Comparison of ENCODE assay signal across 9 cellular contexts in the genomic region with DNA sequence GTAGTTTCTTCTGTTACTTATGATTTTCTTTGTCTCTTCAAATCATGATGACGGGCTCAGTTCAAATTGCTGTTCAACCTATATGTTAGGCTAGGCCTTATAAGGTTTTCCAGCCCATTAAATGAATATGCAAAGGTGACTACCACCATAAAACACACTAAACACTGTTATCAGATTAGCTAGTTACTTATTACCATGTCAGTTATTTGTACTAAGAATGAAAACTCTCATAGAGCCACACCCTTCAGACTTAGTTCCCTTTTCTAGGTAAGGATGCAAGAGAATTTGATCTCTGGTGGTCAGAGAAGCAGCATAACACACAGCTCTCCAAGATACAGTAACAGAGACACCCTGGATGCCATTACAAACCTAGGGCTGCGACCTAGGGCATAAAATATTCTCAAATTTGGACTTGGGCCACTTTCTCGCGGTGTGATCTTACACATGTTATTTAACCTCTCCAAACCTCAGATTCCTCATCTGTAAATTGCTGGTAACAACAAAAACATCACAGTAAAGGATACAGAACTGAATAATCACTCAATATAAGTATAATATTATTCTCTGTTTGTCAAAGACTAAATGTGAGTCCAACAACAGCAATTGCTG. TPM values are rescaled to one million over a fixed set of nuclear protein-coding genes. Genes with fewer than 3 reads are reported as not detected.
A peak's percentile ranks its signal among the peaks of the same experiment; 100 is the strongest.
DNase-seq lines count a peak whose midpoint lies in the region; ATAC-seq and TF ChIP-seq lines count a peak whose summit lies in the region.
"Had no signal": no experiment of that assay in that cellular context is flagged by ENCODE, and none has a peak within 500 bp of the region (broad histone marks: within the 10 kb centered on the region; RNA-seq: fewer than 3 reads in every experiment).

No MANE protein-coding gene starts in this region.

- H3K27ac ChIP-seq in OCI-LY3 (ENCODE audit: low read length) (peak overlapping the region; percentile 29; the same call in 1 of the 2 replicates), transverse colon (peak overlapping the region; percentile 64 to 76 (median 70))

- H3K9me3 ChIP-seq in OCI-LY3 (ENCODE audit: insufficient read depth, low read length) (no peaks in the 10 kb centered on the region), transverse colon (no peaks in the 10 kb centered on the region)

- H3K4me1 ChIP-seq in OCI-LY3 (ENCODE audit: low read length) (peaks cover 30% of the 10 kb centered on the region), transverse colon (peaks cover 0 to 30% (median 11%) of the 10 kb centered on the region in 4 donors)

- TF ChIP-seq POLR2A in transverse colon (IDR thresholded peaks at IDR 0.05): no peak

- WGBS in transverse colon (ENCODE audit: low coverage in 1 of 2), 2 donors: 33 to 48% methylated on average over 4 of the region's 4 CpGs

- DNase-seq in transverse colon (no peak), GM20000 (ENCODE audit: low spot score) (no peak), AG08396 (ENCODE audit: low spot score) (no peak), NCI-H2029 (lab: John Stamatoyannopoulos, UW) (no peak)
- DNase-seq: NCI-H2171 treated with DMSO at 0.1 percent for 48 hours had no signal

- in situ Hi-C loops in transverse colon (cut with MboI; ENCODE audit: low pct_ligation_motif_present in 1 of 4, low pct_unique_long_range_greater_than_20kb in 1 of 4, low sequenced_read_pairs in 3 of 4): no loop called here

- peak; percentile 78 for ATAC-seq in GM19397 (IDR thresholded peaks at IDR 0.05; ENCODE audit: unreplicated experiment)
- peak; percentile 83 for ATAC-seq in HG03039 (IDR thresholded peaks at IDR 0.05; ENCODE audit: unreplicated experiment)
- ATAC-seq: sciatic nerve had no signal

- TF ChIP-seq EP300 in transverse colon (IDR thresholded peaks at IDR 0.05; ENCODE audit: low read depth): no peak

- intact Hi-C loops in transverse colon (cut with DNase I; ENCODE audit: low total_unique reads): no loop called here

- H3K9ac ChIP-seq in OCI-LY3 (ENCODE audit: low read length): no peak overlapping the region; the same call in 1 of the 2 replicates

- H4K20me1 ChIP-seq in OCI-LY3 (ENCODE audit: insufficient read depth, low read length): no peaks in the 10 kb centered on the region

- H3K4me3 ChIP-seq in OCI-LY3 (ENCODE audit: low read length) (peak overlapping the region; percentile 45; the same call in 1 of the 2 replicates), transverse colon (no peak overlapping the region)

- peak overlapping the region; percentile 63 for H3K4me2 ChIP-seq in OCI-LY3 (ENCODE audit: low read length)

- no peaks in the 10 kb centered on the region for H3K79me2 ChIP-seq in OCI-LY3 (ENCODE audit: low read length)

- peaks cover 9% of the 10 kb centered on the region for H3K36me3 ChIP-seq in OCI-LY3 (replicated peaks; ENCODE audit: low read depth, low read length)
- peaks cover 0 to 12% (median 6%) of the 10 kb centered on the region in 4 donors for H3K36me3 ChIP-seq in transverse colon

- H2AFZ ChIP-seq in OCI-LY3 (ENCODE audit: low read depth, low read length): no peak overlapping the region

- no peaks in the 10 kb centered on the region for H3K27me3 ChIP-seq in OCI-LY3 (ENCODE audit: low read depth, low read length)
- H3K27me3 ChIP-seq in transverse colon: no peaks in the 10 kb centered on the region

- TF ChIP-seq CTCF in OCI-LY3 (IDR thresholded peaks at IDR 0.05; ENCODE audit: low read depth, low read length) (no peak), transverse colon (IDR thresholded peaks at IDR 0.05) (no peak), GM20000 (IDR thresholded peaks at IDR 0.05; ENCODE audit: extremely low read depth, missing control alignments) (no peak)

RNA-seq across cellular contexts. Expression of gene ANKMY2, which starts 35.6 kb away (rescaled TPM):
- total RNA-seq in transverse colon: 10 to 100 TPM in 2 of 4 donors, 1 to 10 TPM in 1, under 1 TPM in 1; 0.75 to 22.5 (median 12.0) TPM

RNA-seq across cellular contexts. Expression of gene BZW2, which starts 36.0 kb away (rescaled TPM):
- total RNA-seq in transverse colon: 100 to 1,000 TPM in 1 of 4 donors, 10 to 100 TPM in 3; 16.1 to 135 (median 70.9) TPM
